In the genomic region with DNA sequence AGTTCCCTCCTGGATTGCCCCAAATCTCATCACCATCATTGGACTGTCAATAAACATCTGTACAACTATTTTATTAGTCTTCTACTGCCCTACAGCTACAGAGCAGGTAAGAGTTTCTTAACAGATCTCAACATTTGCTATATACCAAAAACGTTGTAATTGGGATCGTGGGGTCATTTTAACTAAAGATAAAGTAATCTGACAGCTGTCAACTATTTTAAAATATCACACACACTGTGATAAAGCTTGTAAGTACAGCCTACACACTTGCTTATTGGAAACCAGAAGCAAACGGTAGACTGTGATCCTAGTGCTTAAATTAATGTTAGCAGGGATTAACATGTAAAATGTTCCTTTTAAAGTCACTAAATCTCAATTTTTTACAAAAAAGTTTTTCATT, we compare ENCODE assay signal across 16 cellular contexts.
"Had no signal": no experiment of that assay in that cellular context is flagged by ENCODE, and none has a peak within 500 bp of the region (broad histone marks: within the 10 kb centered on the region; RNA-seq: fewer than 3 reads in every experiment).

No MANE protein-coding gene starts in this region.

- H3K27ac Mint-ChIP-seq: nephron had no signal

- H3K27me3 Mint-ChIP-seq: naive B cell had no signal

- H3K9me3 ChIP-seq: left ventricle myocardium inferior, lower lobe of right lung, psoas muscle, tibial artery, upper lobe of left lung, uterus had no signal

- H3K4me1 ChIP-seq: foreskin keratinocyte, tibial artery, uterus had no signal

- H3K27me3 ChIP-seq: foreskin keratinocyte, tibial artery, upper lobe of left lung, uterus had no signal

- ATAC-seq: foreskin keratinocyte; left cardiac atrium; lower lobe of right lung; psoas muscle; sciatic nerve; stimulated activated naive CD8-positive, alpha-beta T cell treated with anti-CD3 and anti-CD28 coated beads, Interleukin-15, Interleukin-2, amounts not matched to agents 100 U/mL and 50 U/mL, for 24 hours had no signal

- H3K36me3 ChIP-seq: uterus had no signal

- DNase-seq: erythroblast; foreskin keratinocyte; kidney; left cardiac atrium; left ventricle myocardium inferior; lower lobe of right lung; mesenchymal stem cell; naive B cell; psoas muscle; retina; stimulated activated naive CD8-positive, alpha-beta T cell treated with anti-CD3 and anti-CD28 coated beads, Interleukin-15, Interleukin-2, amounts not matched to agents 100 U/mL and 50 U/mL, for 24 hours; tibial artery; upper lobe of left lung; uterus had no signal

- H3K4me3 Mint-ChIP-seq: nephron had no signal

- H3K27ac ChIP-seq: foreskin keratinocyte, left ventricle myocardium inferior, lower lobe of right lung, psoas muscle, tibial artery, upper lobe of left lung, uterus had no signal

- H3K4me3 ChIP-seq: left ventricle myocardium inferior, lower lobe of right lung, psoas muscle, tibial artery, upper lobe of left lung, uterus had no signal

- H3K9me3 Mint-ChIP-seq: naive B cell, nephron had no signal
